ENCODE assay signal across 17 cellular contexts in genomic region chr7:49579408-49579807, GRCh38.
A peak's percentile ranks its signal among the peaks of the same experiment; 100 is the strongest.
DNase-seq lines count a peak whose midpoint lies in the region; ATAC-seq, FAIRE-seq and TF ChIP-seq lines count a peak whose summit lies in the region.
"Had no signal": no experiment of that assay in that cellular context is flagged by ENCODE, and none has a peak within 500 bp of the region (broad histone marks: within the 10 kb centered on the region; RNA-seq: fewer than 3 reads in every experiment).

No MANE protein-coding gene starts in this region.

- H2AFZ ChIP-seq in OCI-LY1 (ENCODE audit: low read length) (no peak overlapping the region), H1 (ENCODE audit: low read length) (peak overlapping the region; percentile 90; the same call in 1 of the 2 replicates), neural progenitor cell (replicated peaks) (peak overlapping the region; percentile 15)

- no peak overlapping the region for H4K5ac ChIP-seq in H1 (ENCODE audit: insufficient read length, low read depth, low read length)

- no peaks in the 10 kb centered on the region for H3K36me3 ChIP-seq in OCI-LY1 (ENCODE audit: insufficient read depth, low read length)
- H3K36me3 ChIP-seq in H1 (ENCODE audit: control insufficient read depth in 2 of 4, insufficient read depth in 4 of 4, low read length in 3 of 4): no peaks in the 10 kb centered on the region
- H3K36me3 ChIP-seq in neural progenitor cell: no peaks in the 10 kb centered on the region
- H3K36me3 ChIP-seq in WERI-Rb-1: no peaks in the 10 kb centered on the region
- H3K36me3 ChIP-seq: BLaER1 treated with 17β-estradiol and CSF1 and Interleukin-3, amounts not matched to agents 10 nM and 100 nM had no signal

- H3F3A ChIP-seq in OCI-LY1 (ENCODE audit: insufficient read depth, low read length) (no peaks in the 10 kb centered on the region), neural progenitor cell (ENCODE audit: low read depth) (no peaks in the 10 kb centered on the region)

- FAIRE-seq in H1 (lab: Jason Lieb, UNC): no peak
- FAIRE-seq: A549 had no signal

- H3K4me3 ChIP-seq in AG04450 (ENCODE audit: low read depth, low read length): no peak overlapping the region
- H3K4me3 ChIP-seq in OCI-LY1 (ENCODE audit: low read depth, low read length, poor library complexity, severe bottlenecking): peak overlapping the region; percentile 51
- H3K4me3 ChIP-seq in H1 (ENCODE audit: extremely low read depth in 1 of 4, insufficient read depth in 2 of 4, low read depth in 3 of 4, low read length in 4 of 4): no peak overlapping the region
- H3K4me3 ChIP-seq in neural progenitor cell: no peak overlapping the region
- H3K4me3 ChIP-seq in WERI-Rb-1 (ENCODE audit: low read depth, low read length): no peak overlapping the region
- H3K4me3 ChIP-seq: A549; BLaER1 treated with 17β-estradiol and CSF1 and Interleukin-3, amounts not matched to agents 10 nM and 100 nM had no signal

- no peak for ATAC-seq in effector memory CD8-positive, alpha-beta T cell (replicated peaks)
- ATAC-seq: A549; CD8-positive, alpha-beta T cell; HCT116 had no signal

- TF ChIP-seq EP300 in H1 (IDR thresholded peaks at IDR 0.05; ENCODE audit: borderline replicate concordance in 1 of 2, low read depth in 2 of 2, low read length in 2 of 2): no peak

- H3K27ac ChIP-seq in AG04450 (ENCODE audit: low read depth, low read length) (peak overlapping the region; percentile 31), OCI-LY1 (ENCODE audit: low read depth, low read length, poor library complexity, severe bottlenecking) (peak overlapping the region; percentile 87), H1 (ENCODE audit: low read depth, low read length) (no peak overlapping the region), neural progenitor cell (no peak overlapping the region), WERI-Rb-1 (no peak overlapping the region)
- H3K27ac ChIP-seq: 22Rv1, A549 had no signal

- no peaks in the 10 kb centered on the region for H3K9me3 Mint-ChIP-seq in neural progenitor cell
- H3K9me3 Mint-ChIP-seq in effector memory CD8-positive, alpha-beta T cell: peaks cover 12 to 13% of the 10 kb centered on the region in 2 donors

- H3K4me2 ChIP-seq in OCI-LY1 (ENCODE audit: low read length) (peak overlapping the region; percentile 53), H1 (ENCODE audit: insufficient read depth in 1 of 2, low read depth in 2 of 2, low read length in 2 of 2) (no peak overlapping the region), neural progenitor cell (no peak overlapping the region)
- H3K4me2 ChIP-seq: A549 had no signal

- H3K27ac Mint-ChIP-seq in neural progenitor cell: no peak overlapping the region
- H3K27ac Mint-ChIP-seq in effector memory CD8-positive, alpha-beta T cell: no peak overlapping the region
- H3K27ac Mint-ChIP-seq: B cell; CD8-positive, alpha-beta T cell; HFFc6 had no signal

- H2BK12ac ChIP-seq in H1 (ENCODE audit: low read depth, low read length): peak overlapping the region; percentile 11; the same call in 1 of the 2 replicates

- H3K14ac ChIP-seq in H1 (ENCODE audit: insufficient read length): no peak overlapping the region

- CTCF ChIA-PET in AG04450 (lab: Charles Lee): no interaction called here
- CTCF ChIA-PET in H1 (lab: Charles Lee; ENCODE audit: partially characterized antibody): interaction anchor here (0.6 kb wide), 1 partner anchor 64 kb away, joined by 3 read pairs; no protein-coding TSS in a partner anchor

- no peak overlapping the region for H3K4ac ChIP-seq in H1 (replicated peaks; ENCODE audit: insufficient read length, low read depth, low read length)

- H3K27me3 ChIP-seq in AG04450 (ENCODE audit: control insufficient read depth, insufficient read depth, low read length): no peaks in the 10 kb centered on the region
- no peaks in the 10 kb centered on the region for H3K27me3 ChIP-seq in OCI-LY1 (ENCODE audit: insufficient read depth, low read length)
- H3K27me3 ChIP-seq in H1 (replicated peaks in 1 of 4; ENCODE audit: control insufficient read depth in 3 of 4, extremely low read depth in 1 of 4, insufficient read depth in 3 of 4, low read length in 3 of 4): no peaks in the 10 kb centered on the region; a peak in 1 of 7 replicates
- no peaks in the 10 kb centered on the region for H3K27me3 ChIP-seq in neural progenitor cell
- no peaks in the 10 kb centered on the region for H3K27me3 ChIP-seq in WERI-Rb-1 (ENCODE audit: insufficient read depth, low read depth, severe bottlenecking)
- H3K27me3 ChIP-seq: BLaER1 treated with 17β-estradiol and CSF1 and Interleukin-3, amounts not matched to agents 10 nM and 100 nM had no signal

- H3K4me1 ChIP-seq in OCI-LY1 (ENCODE audit: insufficient read depth, low read length, severe bottlenecking) (peaks cover 50% of the 10 kb centered on the region), H1 (replicated peaks in 1 of 4; ENCODE audit: control insufficient read depth in 3 of 4, insufficient read depth in 4 of 4, low read length in 3 of 4) (peaks cover 0 to 2% (median 0%) of the 10 kb centered on the region in 4 experiments; a peak in 1 of 7 replicates), neural progenitor cell (no peaks in the 10 kb centered on the region)
- H3K4me1 ChIP-seq: A549 had no signal

- H3K56ac ChIP-seq in H1 (replicated peaks; ENCODE audit: insufficient read length, low read depth, low read length): no peak overlapping the region

- no peak overlapping the region for H4K91ac ChIP-seq in H1 (replicated peaks; ENCODE audit: insufficient read length, low read length)

- H3K4me1 Mint-ChIP-seq in neural progenitor cell: no peaks in the 10 kb centered on the region
- no peaks in the 10 kb centered on the region for H3K4me1 Mint-ChIP-seq in effector memory CD8-positive, alpha-beta T cell (ENCODE audit: low read depth in 2 of 2)
- H3K4me1 Mint-ChIP-seq: B cell had no signal

- no peaks in the 10 kb centered on the region for H4K20me1 ChIP-seq in OCI-LY1 (ENCODE audit: insufficient read depth, low read length)
- no peaks in the 10 kb centered on the region for H4K20me1 ChIP-seq in H1 (replicated peaks in 1 of 2; ENCODE audit: control insufficient read depth in 1 of 2, insufficient read depth in 2 of 2, low read length in 2 of 2)
- no peaks in the 10 kb centered on the region for H4K20me1 ChIP-seq in neural progenitor cell (ENCODE audit: low read depth)
- H4K20me1 ChIP-seq: BLaER1 treated with 17β-estradiol and CSF1 and Interleukin-3, amounts not matched to agents 10 nM and 100 nM had no signal

- H2BK5ac ChIP-seq in H1 (ENCODE audit: low read depth, low read length): no peak overlapping the region

- H2BK15ac ChIP-seq in H1 (ENCODE audit: low read length): no peak overlapping the region

- POLR2A ChIA-PET in AG04450 (lab: Yijun Ruan, JAX): no interaction called here
- POLR2A ChIA-PET in H1 (lab: Charles Lee; ENCODE audit: partially characterized antibody): no interaction called here

- H3K23ac ChIP-seq in H1 (ENCODE audit: insufficient read length): no peak overlapping the region

- H3K9ac ChIP-seq in OCI-LY1 (ENCODE audit: low read length) (peak overlapping the region; percentile 57), H1 (replicated peaks in 1 of 4; ENCODE audit: extremely low read depth in 1 of 4, low read depth in 3 of 4, low read length in 3 of 4) (no peak overlapping the region), neural progenitor cell (no peak overlapping the region)
- H3K9ac ChIP-seq: BLaER1 treated with 17β-estradiol and CSF1 and Interleukin-3, amounts not matched to agents 10 nM and 100 nM had no signal

- H2BK20ac ChIP-seq in H1 (ENCODE audit: low read length): peak overlapping the region; percentile 53; the same call in 1 of the 2 replicates

- TF ChIP-seq POLR2A in H1 (IDR thresholded peaks at IDR 0.05; ENCODE audit: control extremely low read depth in 1 of 2, low read depth in 2 of 2, low read length in 2 of 2): no peak

- WGBS in H1 (ENCODE audit: extremely low coverage in 1 of 2, insufficient coverage in 1 of 2, insufficient read length in 1 of 2, insufficient replicate concordance in 2 of 2, low coverage in 1 of 2, low lambda C conversion rate in 2 of 2, missing lambda C conversion rate in 1 of 2), 2 experiments: 88% methylated on average over 13 of the region's 13 CpGs; no CpG with 5 or more reads in 1 of the 2 experiments

- TF ChIP-seq CTCF in AG04450 (IDR thresholded peaks at IDR 0.05; ENCODE audit: low read depth, low read length) (no peak), OCI-LY1 (IDR thresholded peaks at IDR 0.05; ENCODE audit: low read length) (no peak), H1 (IDR thresholded peaks at IDR 0.05; ENCODE audit: control extremely low read depth in 1 of 3, insufficient read depth in 1 of 3, low read depth in 1 of 3, low read length in 3 of 3) (no peak), neural progenitor cell (IDR thresholded peaks at IDR 0.05) (no peak), WERI-Rb-1 (IDR thresholded peaks at IDR 0.05; ENCODE audit: low read depth, low read length) (no peak)

- H3K27me3 Mint-ChIP-seq in neural progenitor cell (ENCODE audit: insufficient read depth, low read depth): no peaks in the 10 kb centered on the region
- H3K27me3 Mint-ChIP-seq in effector memory CD8-positive, alpha-beta T cell: no peaks in the 10 kb centered on the region
- H3K27me3 Mint-ChIP-seq: B cell had no signal

- H3K4me3 Mint-ChIP-seq in neural progenitor cell: no peak overlapping the region
- H3K4me3 Mint-ChIP-seq in effector memory CD8-positive, alpha-beta T cell: no peak overlapping the region
- H3K4me3 Mint-ChIP-seq: B cell; CD8-positive, alpha-beta T cell; HFFc6 had no signal

- H3K79me2 ChIP-seq in OCI-LY1 (ENCODE audit: insufficient read depth, low read length): no peaks in the 10 kb centered on the region
- no peaks in the 10 kb centered on the region for H3K79me2 ChIP-seq in H1 (ENCODE audit: control insufficient read depth in 1 of 2, insufficient read depth in 2 of 2, low read length in 2 of 2)
- no peaks in the 10 kb centered on the region for H3K79me2 ChIP-seq in neural progenitor cell (ENCODE audit: low read depth)

- peaks cover 17% of the 10 kb centered on the region for H3K9me3 ChIP-seq in AG04450 (ENCODE audit: control insufficient read depth, insufficient read depth, low read length)
- H3K9me3 ChIP-seq in OCI-LY1 (ENCODE audit: low read length): no peaks in the 10 kb centered on the region
- no peaks in the 10 kb centered on the region for H3K9me3 ChIP-seq in H1 (ENCODE audit: insufficient read depth in 2 of 2, low read depth in 1 of 2, low read length in 1 of 2)
- no peaks in the 10 kb centered on the region for H3K9me3 ChIP-seq in neural progenitor cell (ENCODE audit: low read depth)
- H3K9me3 ChIP-seq in WERI-Rb-1 (ENCODE audit: severe bottlenecking): no peaks in the 10 kb centered on the region
- H3K9me3 ChIP-seq: A549 had no signal

- H2BK120ac ChIP-seq in H1 (replicated peaks; ENCODE audit: low read depth, low read length): no peak overlapping the region

- no peak for DNase-seq in AG04450 (ENCODE audit: low read depth, low spot score)
- no peak for DNase-seq in H1 (ENCODE audit: low read depth in 1 of 2, low spot score in 2 of 2)
- no peak for DNase-seq in neural progenitor cell (ENCODE audit: low spot score)
- no peak for DNase-seq in WERI-Rb-1
- DNase-seq in effector memory CD8-positive, alpha-beta T cell: no peak
- DNase-seq in retina: no peak
- DNase-seq: CD8-positive, alpha-beta T cell; DMS79 treated with DMSO at 0.1 percent for 48 hours; GF-D8; GOT3; HFFc6 had no signal

- TF ChIP-seq RAD21 in H1 (IDR thresholded peaks at IDR 0.05 in 1 of 2, conservative IDR thresholded peaks at IDR 0.05 in 1 of 2; ENCODE audit: low read depth in 2 of 2, low read length in 2 of 2): no peak

- no peaks in the 10 kb centered on the region for H3K79me1 ChIP-seq in H1 (ENCODE audit: low read depth, low read length)

- H3K36me3 Mint-ChIP-seq in neural progenitor cell: no peaks in the 10 kb centered on the region
- no peaks in the 10 kb centered on the region for H3K36me3 Mint-ChIP-seq in effector memory CD8-positive, alpha-beta T cell (ENCODE audit: insufficient read depth)
- H3K36me3 Mint-ChIP-seq: CD8-positive, alpha-beta T cell had no signal

- no peak overlapping the region for H2AK5ac ChIP-seq in H1 (ENCODE audit: low read depth, low read length)

- no peaks in the 10 kb centered on the region for H3K9me2 ChIP-seq in OCI-LY1 (ENCODE audit: low read depth, low read length)

- H4K8ac ChIP-seq in H1 (ENCODE audit: extremely low read depth, insufficient read depth, low read length): no peak overlapping the region

- no peaks in the 10 kb centered on the region for H3K23me2 ChIP-seq in H1 (ENCODE audit: low read depth, low read length)

- H3K18ac ChIP-seq in H1 (ENCODE audit: extremely low read depth, low read length): no peak overlapping the region

Comparison
In these comparisons a context has a peak if more than half of its experiments do, and no peak if none do; other contexts are left out.
1. H3K27ac ChIP-seq: peak in AG04450 (single experiment) and OCI-LY1 (single experiment); none in H1 (single experiment), neural progenitor cell (single experiment) and WERI-Rb-1 (single experiment).